Comparison of ENCODE assay signal across 8 cellular contexts in genomic region chr21:25733859-25734653, GRCh38. TPM values are rescaled to one million over a fixed set of nuclear protein-coding genes. Genes with fewer than 3 reads are reported as not detected.
DNase-seq lines count a peak whose midpoint lies in the region; ATAC-seq and TF ChIP-seq lines count a peak whose summit lies in the region.

No MANE protein-coding gene starts in this region.

- H3K4me3 ChIP-seq in HAP-1 (peak overlapping the region; percentile 90), NB4 (ENCODE audit: low read depth, low read length) (peak overlapping the region; percentile 98), foreskin fibroblast (ENCODE audit: low read depth in 1 of 2, low read length in 2 of 2) (peak overlapping the region; percentile 86 to 99), neutrophil (ENCODE audit: low read depth in 1 of 2, low read length in 1 of 2) (peak overlapping the region; percentile 95 to 97)

- no peaks in the 10 kb centered on the region for H3K9me3 ChIP-seq in HAP-1
- no peaks in the 10 kb centered on the region for H3K9me3 ChIP-seq in neutrophil

- H3K9me3 Mint-ChIP-seq in activated T-helper 17 cell treated with anti-CD3 and anti-CD28 coated beads, Interleukin-2, amount 50 U/mL, for 72 hours, result no peaks in the 10 kb centered on the region

- H3K4me1 ChIP-seq in HAP-1 (peaks cover 28% of the 10 kb centered on the region), neutrophil (ENCODE audit: control insufficient read depth in 1 of 2, insufficient read depth in 1 of 2, low read depth in 1 of 2, low read length in 1 of 2) (peaks cover 20 to 23% of the 10 kb centered on the region in 2 experiments)

- no peaks in the 10 kb centered on the region for H3K27me3 ChIP-seq in HAP-1 (ENCODE audit: low read depth)
- H3K27me3 ChIP-seq in neutrophil, result no peaks in the 10 kb centered on the region

- no peak for TF ChIP-seq POLR2A in NB4 (IDR thresholded peaks at IDR 0.05; ENCODE audit: extremely low read depth, insufficient read length)

- DNase-seq in NCI-H1105 treated with DMSO at 0.1 percent for 48 hours (lab: John Stamatoyannopoulos, UW) (peak; percentile 16), NCI-H1105 (lab: John Stamatoyannopoulos, UW) (no peak), HAP-1 (ENCODE audit: low spot score in 2 of 2) (peak; percentile 23 to 32), NB4 (ENCODE audit: low read depth) (peak; percentile 40), foreskin fibroblast (peak in 1 of 2 donors; percentile 47), NCI-H1048 (lab: John Stamatoyannopoulos, UW) (no peak)

- peaks cover 18% of the 10 kb centered on the region for H3K4me1 Mint-ChIP-seq in activated T-helper 17 cell treated with anti-CD3 and anti-CD28 coated beads, Interleukin-2, amount 50 U/mL, for 72 hours

- H3K36me3 ChIP-seq in HAP-1 (replicated peaks) (peaks cover 21% of the 10 kb centered on the region), neutrophil (peaks cover 12% of the 10 kb centered on the region)

- TF ChIP-seq CTCF in NB4 (IDR thresholded peaks at IDR 0.05; ENCODE audit: low read depth, low read length) (no peak), foreskin fibroblast (IDR thresholded peaks at IDR 0.05; ENCODE audit: low read depth, low read length) (no peak), neutrophil (IDR thresholded peaks at IDR 0.05) (no peak)

- H3K27ac ChIP-seq in neutrophil, result peak overlapping the region; percentile 92

- in situ Hi-C loops in HAP-1 (cut with MboI; ENCODE audit: low sequenced_read_pairs), result loop anchor here (5.0 kb wide), 1 partner anchor 127 kb away; the partner anchor contains the start of gene MRPL39

- peak overlapping the region; percentile 94 for H3K4me3 Mint-ChIP-seq in activated T-helper 17 cell treated with anti-CD3 and anti-CD28 coated beads, Interleukin-2, amount 50 U/mL, for 72 hours

- H3K27me3 Mint-ChIP-seq in activated T-helper 17 cell treated with anti-CD3 and anti-CD28 coated beads, Interleukin-2, amount 50 U/mL, for 72 hours, result no peaks in the 10 kb centered on the region

- H3K27ac Mint-ChIP-seq in activated T-helper 17 cell treated with anti-CD3 and anti-CD28 coated beads, Interleukin-2, amount 50 U/mL, for 72 hours, result peak overlapping the region; percentile 99

- ATAC-seq in activated T-helper 17 cell treated with anti-CD3 and anti-CD28 coated beads, Interleukin-2, amount 50 U/mL, for 72 hours (replicated peaks), result peak; percentile 11

- peaks cover 67% of the 10 kb centered on the region for H3K36me3 Mint-ChIP-seq in activated T-helper 17 cell treated with anti-CD3 and anti-CD28 coated beads, Interleukin-2, amount 50 U/mL, for 72 hours (ENCODE audit: low read depth)

RNA-seq across cellular contexts. Expression of gene ATP5PF, which starts 0.6 kb away (rescaled TPM):
- 100 to 1,000 TPM in 1 of 2 donors, 10 to 100 TPM in 1; 89.7 to 151 TPM for total RNA-seq in activated T-helper 17 cell treated with anti-CD3 and anti-CD28 coated beads, Interleukin-2, amount 50 U/mL, for 72 hours

RNA-seq across cellular contexts. Expression of gene GABPA, which starts 0.7 kb away (rescaled TPM):
- 10 to 100 TPM; 17.3 to 24.9 TPM for total RNA-seq in activated T-helper 17 cell treated with anti-CD3 and anti-CD28 coated beads, Interleukin-2, amount 50 U/mL, for 72 hours

Comparison
In these comparisons a context has a peak if more than half of its experiments do, and no peak if none do; other contexts are left out.
1. DNase-seq: peak in NCI-H1105 treated with DMSO at 0.1 percent for 48 hours (single experiment), HAP-1 (2 of 2) and NB4 (single experiment); none in NCI-H1105 (single experiment) and NCI-H1048 (single experiment).
2. Peak in every context shown above with its lines, with median percentiles within 50 percentile points of each other: H3K4me3 ChIP-seq.